In the genomic region with DNA sequence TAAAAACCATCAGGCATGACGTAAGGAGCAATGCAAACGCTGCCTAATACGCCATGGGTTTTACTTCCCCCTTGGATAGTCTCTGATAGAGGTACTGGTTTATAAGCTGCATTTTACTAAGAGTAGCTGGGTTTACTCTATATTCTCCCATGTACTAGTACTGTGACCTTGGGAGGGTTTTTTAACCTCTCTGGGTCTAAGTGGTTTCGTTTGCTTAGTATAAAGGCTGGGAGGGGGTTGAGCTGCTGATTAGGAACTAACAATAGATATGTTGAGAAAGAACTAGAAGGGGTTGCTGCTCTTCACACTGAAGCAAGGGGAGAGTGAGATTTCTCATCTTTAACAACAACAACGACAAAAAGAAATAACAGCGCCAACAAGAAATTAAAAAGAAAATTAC, we compare ENCODE assay signal across 1 cellular context.
TF ChIP-seq lines count a peak whose summit lies in the region.

No MANE protein-coding gene starts in this region.

TF ChIP-seq in HepG2, 621 proteins besides CTCF, POLR2A, EP300 and RAD21 (continued from another document):
- peak; percentile 52; the same call in 1 of the 2 replicates for TF ChIP-seq SOX13 (IDR thresholded peaks at IDR 0.05)
- TF ChIP-seq SOX13 (CRISPR knock-in tag; conservative IDR thresholded peaks at IDR 0.05 in 1 of 2, IDR thresholded peaks at IDR 0.05 in 1 of 2): peak in 1 of 2 experiments; percentile 88; a peak in 2 of 4 replicates
- TF ChIP-seq CEBPG (CRISPR knock-in tag; IDR thresholded peaks at IDR 0.05): peak; percentile 44; the same call in 1 of the 2 replicates
- no peak for TF ChIP-seq ZNF678 (CRISPR knock-in tag; IDR thresholded peaks at IDR 0.05)
- TF ChIP-seq, protein P1, sequence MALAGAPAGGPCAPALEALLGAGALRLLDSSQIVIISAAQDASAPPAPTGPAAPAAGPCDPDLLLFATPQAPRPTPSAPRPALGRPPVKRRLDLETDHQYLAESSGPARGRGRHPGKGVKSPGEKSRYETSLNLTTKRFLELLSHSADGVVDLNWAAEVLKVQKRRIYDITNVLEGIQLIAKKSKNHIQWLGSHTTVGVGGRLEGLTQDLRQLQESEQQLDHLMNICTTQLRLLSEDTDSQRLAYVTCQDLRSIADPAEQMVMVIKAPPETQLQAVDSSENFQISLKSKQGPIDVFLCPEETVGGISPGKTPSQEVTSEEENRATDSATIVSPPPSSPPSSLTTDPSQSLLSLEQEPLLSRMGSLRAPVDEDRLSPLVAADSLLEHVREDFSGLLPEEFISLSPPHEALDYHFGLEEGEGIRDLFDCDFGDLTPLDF (CRISPR knock-in tag; IDR thresholded peaks at IDR 0.05): no peak
- no peak for TF ChIP-seq ZNF143 (CRISPR knock-in tag; IDR thresholded peaks at IDR 0.05)
- TF ChIP-seq SP5 (CRISPR knock-in tag; IDR thresholded peaks at IDR 0.05; ENCODE audit: borderline replicate concordance, low read depth): peak; percentile 24; the same call in 1 of the 2 replicates
- no peak for TF ChIP-seq ZBTB38 (CRISPR knock-in tag; IDR thresholded peaks at IDR 0.05)
- peak; percentile 35; the same call in 1 of the 2 replicates for TF ChIP-seq NR2F6 (IDR thresholded peaks at IDR 0.05)
- TF ChIP-seq NR2F6 (CRISPR knock-in tag; IDR thresholded peaks at IDR 0.05): 0 out of 2 replicates have a peak, but pooled peaks have one; percentile 14
- TF ChIP-seq ZNF256 (CRISPR knock-in tag; conservative IDR thresholded peaks at IDR 0.05): no peak
- TF ChIP-seq ISL2 (CRISPR knock-in tag; IDR thresholded peaks at IDR 0.05): peak; percentile 25; the same call in 1 of the 2 replicates
- no peak for TF ChIP-seq CREM (IDR thresholded peaks at IDR 0.05)
- no peak for TF ChIP-seq CREM (CRISPR knock-in tag; IDR thresholded peaks at IDR 0.05)
- no peak for TF ChIP-seq JDP2 (CRISPR knock-in tag; IDR thresholded peaks at IDR 0.05; ENCODE audit: borderline replicate concordance)
- TF ChIP-seq HDAC2 (CRISPR knock-in tag; IDR thresholded peaks at IDR 0.05): 0 out of 2 replicates have a peak, but pooled peaks have one; percentile 17
- TF ChIP-seq FOXO1 (CRISPR knock-in tag; IDR thresholded peaks at IDR 0.05): no peak
- TF ChIP-seq HDAC1 (CRISPR knock-in tag; IDR thresholded peaks at IDR 0.05): 0 out of 2 replicates have a peak, but pooled peaks have one; percentile 25
- no peak for TF ChIP-seq ZNF83 (CRISPR knock-in tag; IDR thresholded peaks at IDR 0.05; ENCODE audit: borderline replicate concordance)
- no peak for TF ChIP-seq ATF7 (IDR thresholded peaks at IDR 0.05)
- no peak for TF ChIP-seq ATF7 (CRISPR knock-in tag; IDR thresholded peaks at IDR 0.05)
- TF ChIP-seq ATF1 (CRISPR knock-in tag; IDR thresholded peaks at IDR 0.05): peak; percentile 13; the same call in 1 of the 2 replicates
- TF ChIP-seq ZNF441 (CRISPR knock-in tag; IDR thresholded peaks at IDR 0.05; ENCODE audit: borderline replicate concordance): no peak
- TF ChIP-seq, protein P2, sequence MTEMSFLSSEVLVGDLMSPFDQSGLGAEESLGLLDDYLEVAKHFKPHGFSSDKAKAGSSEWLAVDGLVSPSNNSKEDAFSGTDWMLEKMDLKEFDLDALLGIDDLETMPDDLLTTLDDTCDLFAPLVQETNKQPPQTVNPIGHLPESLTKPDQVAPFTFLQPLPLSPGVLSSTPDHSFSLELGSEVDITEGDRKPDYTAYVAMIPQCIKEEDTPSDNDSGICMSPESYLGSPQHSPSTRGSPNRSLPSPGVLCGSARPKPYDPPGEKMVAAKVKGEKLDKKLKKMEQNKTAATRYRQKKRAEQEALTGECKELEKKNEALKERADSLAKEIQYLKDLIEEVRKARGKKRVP (CRISPR knock-in tag; IDR thresholded peaks at IDR 0.05): peak in 1 of 2 experiments; percentile 40; a peak in 1 of 4 replicates
- TF ChIP-seq GATAD2A (CRISPR knock-in tag; IDR thresholded peaks at IDR 0.05): peak; percentile 60; the same call in 1 of the 2 replicates
- TF ChIP-seq ARID2 (CRISPR knock-in tag; IDR thresholded peaks at IDR 0.05; ENCODE audit: borderline replicate concordance): no peak
- no peak for TF ChIP-seq ZNF589 (CRISPR knock-in tag; conservative IDR thresholded peaks at IDR 0.05)
- TF ChIP-seq, protein P3, sequence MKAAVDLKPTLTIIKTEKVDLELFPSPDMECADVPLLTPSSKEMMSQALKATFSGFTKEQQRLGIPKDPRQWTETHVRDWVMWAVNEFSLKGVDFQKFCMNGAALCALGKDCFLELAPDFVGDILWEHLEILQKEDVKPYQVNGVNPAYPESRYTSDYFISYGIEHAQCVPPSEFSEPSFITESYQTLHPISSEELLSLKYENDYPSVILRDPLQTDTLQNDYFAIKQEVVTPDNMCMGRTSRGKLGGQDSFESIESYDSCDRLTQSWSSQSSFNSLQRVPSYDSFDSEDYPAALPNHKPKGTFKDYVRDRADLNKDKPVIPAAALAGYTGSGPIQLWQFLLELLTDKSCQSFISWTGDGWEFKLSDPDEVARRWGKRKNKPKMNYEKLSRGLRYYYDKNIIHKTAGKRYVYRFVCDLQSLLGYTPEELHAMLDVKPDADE (CRISPR knock-in tag; IDR thresholded peaks at IDR 0.05): no peak
- no peak for TF ChIP-seq MYC (CRISPR knock-in tag; IDR thresholded peaks at IDR 0.05; ENCODE audit: borderline replicate concordance)
- TF ChIP-seq REPIN1 (CRISPR knock-in tag; IDR thresholded peaks at IDR 0.05; ENCODE audit: borderline replicate concordance, low read depth): no peak
- no peak for TF ChIP-seq POGZ (CRISPR knock-in tag; IDR thresholded peaks at IDR 0.05)
- no peak for TF ChIP-seq REL (CRISPR knock-in tag; conservative IDR thresholded peaks at IDR 0.05)
- TF ChIP-seq SOX5 (CRISPR knock-in tag; IDR thresholded peaks at IDR 0.05; ENCODE audit: borderline replicate concordance): peak; percentile 77; the same call in 1 of the 2 replicates
- TF ChIP-seq, protein P4, sequence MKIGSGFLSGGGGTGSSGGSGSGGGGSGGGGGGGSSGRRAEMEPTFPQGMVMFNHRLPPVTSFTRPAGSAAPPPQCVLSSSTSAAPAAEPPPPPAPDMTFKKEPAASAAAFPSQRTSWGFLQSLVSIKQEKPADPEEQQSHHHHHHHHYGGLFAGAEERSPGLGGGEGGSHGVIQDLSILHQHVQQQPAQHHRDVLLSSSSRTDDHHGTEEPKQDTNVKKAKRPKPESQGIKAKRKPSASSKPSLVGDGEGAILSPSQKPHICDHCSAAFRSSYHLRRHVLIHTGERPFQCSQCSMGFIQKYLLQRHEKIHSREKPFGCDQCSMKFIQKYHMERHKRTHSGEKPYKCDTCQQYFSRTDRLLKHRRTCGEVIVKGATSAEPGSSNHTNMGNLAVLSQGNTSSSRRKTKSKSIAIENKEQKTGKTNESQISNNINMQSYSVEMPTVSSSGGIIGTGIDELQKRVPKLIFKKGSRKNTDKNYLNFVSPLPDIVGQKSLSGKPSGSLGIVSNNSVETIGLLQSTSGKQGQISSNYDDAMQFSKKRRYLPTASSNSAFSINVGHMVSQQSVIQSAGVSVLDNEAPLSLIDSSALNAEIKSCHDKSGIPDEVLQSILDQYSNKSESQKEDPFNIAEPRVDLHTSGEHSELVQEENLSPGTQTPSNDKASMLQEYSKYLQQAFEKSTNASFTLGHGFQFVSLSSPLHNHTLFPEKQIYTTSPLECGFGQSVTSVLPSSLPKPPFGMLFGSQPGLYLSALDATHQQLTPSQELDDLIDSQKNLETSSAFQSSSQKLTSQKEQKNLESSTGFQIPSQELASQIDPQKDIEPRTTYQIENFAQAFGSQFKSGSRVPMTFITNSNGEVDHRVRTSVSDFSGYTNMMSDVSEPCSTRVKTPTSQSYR (CRISPR knock-in tag; IDR thresholded peaks at IDR 0.05; ENCODE audit: borderline replicate concordance): 0 out of 2 replicates have a peak, but pooled peaks have one; percentile 18
- no peak for TF ChIP-seq SOX6 (IDR thresholded peaks at IDR 0.05)
- TF ChIP-seq SOX6 (CRISPR knock-in tag; IDR thresholded peaks at IDR 0.05): peak; percentile 76; the same call in 1 of the 2 replicates
